In genomic region chr16:62644030-62644812, GRCh38 we compare ENCODE assay signal across 27 cellular contexts.
"Had no signal": no experiment of that assay in that cellular context is flagged by ENCODE, and none has a peak within 500 bp of the region (broad histone marks: within the 10 kb centered on the region; RNA-seq: fewer than 3 reads in every experiment).

No MANE protein-coding gene starts in this region.

- H3K4me1 Mint-ChIP-seq: activated CD4-positive, alpha-beta T cell treated with anti-CD3 and anti-CD28 coated beads for 36 hours; activated naive CD8-positive, alpha-beta T cell treated with anti-CD3 and anti-CD28 coated beads, Interleukin-2, amount 50 U/mL, for 24 hours had no signal

- H3K27me3 ChIP-seq: SJCRH30 had no signal

- H3K36me3 Mint-ChIP-seq: brain had no signal

- H3K4me1 ChIP-seq: SJCRH30 had no signal

- H3K9me3 ChIP-seq: SJCRH30, SK-N-SH had no signal

- H3K27me3 Mint-ChIP-seq: activated CD4-positive, alpha-beta memory T cell treated with anti-CD3 and anti-CD28 coated beads, Interleukin-2, amount 10 ng/mL, durations not matched to agents 7 days and 5 days; activated CD4-positive, alpha-beta T cell treated with anti-CD3 and anti-CD28 coated beads for 36 hours; activated naive CD8-positive, alpha-beta T cell treated with anti-CD3 and anti-CD28 coated beads, Interleukin-2, amount 50 U/mL, for 24 hours; brain had no signal

- H3K4me3 Mint-ChIP-seq: activated CD4-positive, alpha-beta memory T cell treated with anti-CD3 and anti-CD28 coated beads, Interleukin-2, amount 10 ng/mL, durations not matched to agents 7 days and 5 days; activated CD4-positive, alpha-beta T cell treated with anti-CD3 and anti-CD28 coated beads for 36 hours; activated naive CD8-positive, alpha-beta T cell treated with anti-CD3 and anti-CD28 coated beads, Interleukin-2, amount 50 U/mL, for 24 hours; brain had no signal

- H3K27ac Mint-ChIP-seq: activated CD4-positive, alpha-beta memory T cell treated with anti-CD3 and anti-CD28 coated beads, Interleukin-2, amount 10 ng/mL, durations not matched to agents 7 days and 5 days; activated CD4-positive, alpha-beta T cell treated with anti-CD3 and anti-CD28 coated beads for 36 hours; activated naive CD8-positive, alpha-beta T cell treated with anti-CD3 and anti-CD28 coated beads, Interleukin-2, amount 50 U/mL, for 24 hours; brain had no signal

- H3K4me3 ChIP-seq: SJCRH30 had no signal

- H3K36me3 ChIP-seq: SJCRH30 had no signal

- H3K27ac ChIP-seq: SJCRH30, VCaP had no signal

- H3K9ac ChIP-seq: SK-N-SH had no signal

- ATAC-seq: activated CD4-positive, alpha-beta T cell treated with anti-CD3 and anti-CD28 coated beads for 36 hours; activated naive CD4-positive, alpha-beta T cell treated with anti-CD3 and anti-CD28 coated beads, Interleukin-2, amount 50 U/mL, for 72 hours; activated naive CD8-positive, alpha-beta T cell treated with anti-CD3 and anti-CD28 coated beads, Interleukin-2, amount 50 U/mL, for 24 hours; PC-3 had no signal

- DNase-seq: activated CD4-positive, alpha-beta memory T cell treated with anti-CD3 and anti-CD28 coated beads, Interleukin-2, amount 10 ng/mL, durations not matched to agents 7 days and 5 days; activated CD4-positive, alpha-beta T cell treated with anti-CD3 and anti-CD28 coated beads for 36 hours; activated CD4-positive, alpha-beta T cell treated with anti-CD3 and anti-CD28 coated beads, Interleukin-2, amount 50 U/mL, for 1 hour; activated CD4-positive, CD25-positive, alpha-beta regulatory T cell; activated effector memory CD4-positive, alpha-beta T cell treated with anti-CD3 and anti-CD28 coated beads, Interleukin-2, amount 50 U/mL, for 16 hours; activated naive CD4-positive, alpha-beta T cell treated with Interleukin-2 at 50 U/mL for 16 hours; activated naive CD8-positive, alpha-beta T cell treated with anti-CD3 and anti-CD28 coated beads, Interleukin-2, amount 50 U/mL, for 24 hours; amniotic stem cell; Kasumi-1; KBM-7; NCI-H1105 treated with DMSO at 0.1 percent for 48 hours; NCI-H146; NCI-H187 treated with DMSO at 0.1 percent for 48 hours; NCI-H2081 treated with DMSO at 0.1 percent for 48 hours; NCI-H2171; NCI-H2227 treated with DMSO at 0.1 percent for 48 hours; NCI-H446 treated with DMSO at 0.1 percent for 48 hours; NCI-H524 treated with DMSO at 0.1 percent for 48 hours; NCI-H748 treated with DMSO at 0.1 percent for 48 hours; NK-92 treated with Interleukin-12 subunit alpha and Interleukin-12 subunit beta, amount 100 ng/mL, for 24 hours; PC-3; SJCRH30; SK-N-SH; T-helper 1 cell had no signal

- H3K4me2 ChIP-seq: SK-N-SH had no signal
